Comparison of ENCODE assay signal across 18 cellular contexts in the genomic region with DNA sequence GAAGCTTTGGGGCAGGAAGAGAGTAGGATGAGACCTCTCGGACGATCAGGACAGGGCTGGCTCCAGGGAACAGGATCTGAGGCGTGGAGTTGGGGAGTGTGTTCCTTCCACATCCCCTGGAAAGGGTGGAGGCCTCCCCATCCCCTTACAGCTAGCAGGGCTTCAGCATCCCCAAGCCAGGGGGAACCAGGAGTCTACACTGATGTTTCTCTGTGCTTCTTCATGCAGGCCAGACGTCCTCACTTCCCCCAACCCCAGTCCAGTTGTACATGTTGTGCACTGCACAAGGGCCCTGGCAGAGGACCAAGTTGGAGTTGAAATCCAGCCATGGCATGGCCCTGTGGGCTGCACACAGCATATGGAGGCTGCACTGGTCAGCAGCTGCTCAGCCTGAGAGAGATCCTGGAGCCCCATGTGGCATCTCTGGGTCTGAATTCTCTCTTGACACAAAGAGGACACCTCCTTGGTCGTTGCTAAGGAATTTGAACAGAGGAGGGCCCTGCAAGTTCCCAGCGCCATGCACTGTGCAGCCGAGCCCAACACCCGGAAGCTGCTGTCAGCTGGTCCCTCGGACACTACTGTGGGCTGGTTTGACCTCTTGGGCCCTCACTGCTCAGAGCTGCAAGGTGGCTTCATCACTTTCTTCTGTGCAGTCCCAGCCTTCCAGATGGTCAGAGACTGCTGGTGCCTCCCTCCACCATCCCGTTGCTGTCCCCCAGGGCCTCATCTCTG.
DNase-seq lines count a peak whose midpoint lies in the region; ATAC-seq and TF ChIP-seq lines count a peak whose summit lies in the region.
"Had no signal": no experiment of that assay in that cellular context is flagged by ENCODE, and none has a peak within 500 bp of the region (broad histone marks: within the 10 kb centered on the region; RNA-seq: fewer than 3 reads in every experiment).

No MANE protein-coding gene starts in this region.

- no peaks in the 10 kb centered on the region for H3K9me3 ChIP-seq in RWPE2 (ENCODE audit: severe bottlenecking)

- H3K4me3 ChIP-seq in RWPE2 (ENCODE audit: severe bottlenecking) (no peak overlapping the region), choroid plexus epithelial cell (ENCODE audit: low read depth, low read length) (no peak overlapping the region), H7 (ENCODE audit: insufficient read depth, low read depth, low read length) (no peak overlapping the region)

- no peak overlapping the region for H3K4me3 Mint-ChIP-seq in activated T-cell treated with anti-CD3 and anti-CD28 coated beads, Interleukin-2, amount 50 U/mL, for 24 hours
- H3K4me3 Mint-ChIP-seq in immature natural killer cell = no peak overlapping the region
- H3K4me3 Mint-ChIP-seq: H9, IgD-negative memory B cell had no signal

- TF ChIP-seq CTCF in RWPE2 (IDR thresholded peaks at IDR 0.05; ENCODE audit: poor library complexity, severe bottlenecking) = no peak
- no peak for TF ChIP-seq CTCF in choroid plexus epithelial cell (conservative IDR thresholded peaks at IDR 0.05; ENCODE audit: low read depth, low read length)

- intact Hi-C loops in posterior vena cava (cut with DNase I) = no loop called here

- H3K36me3 Mint-ChIP-seq in activated T-cell treated with anti-CD3 and anti-CD28 coated beads, Interleukin-2, amount 50 U/mL, for 24 hours (ENCODE audit: low read depth) = no peaks in the 10 kb centered on the region
- H3K36me3 Mint-ChIP-seq in immature natural killer cell = no peaks in the 10 kb centered on the region
- H3K36me3 Mint-ChIP-seq: IgD-negative memory B cell had no signal

- H3K9me3 Mint-ChIP-seq in activated T-cell treated with anti-CD3 and anti-CD28 coated beads, Interleukin-2, amount 50 U/mL, for 24 hours = no peaks in the 10 kb centered on the region
- no peaks in the 10 kb centered on the region for H3K9me3 Mint-ChIP-seq in immature natural killer cell

- no peak overlapping the region for H3K27ac ChIP-seq in RWPE2 (ENCODE audit: poor library complexity, severe bottlenecking)
- H3K27ac ChIP-seq: 22Rv1 had no signal

- no peak overlapping the region for H3K27ac Mint-ChIP-seq in activated T-cell treated with anti-CD3 and anti-CD28 coated beads, Interleukin-2, amount 50 U/mL, for 24 hours
- H3K27ac Mint-ChIP-seq in immature natural killer cell = no peak overlapping the region
- H3K27ac Mint-ChIP-seq: H9 had no signal

- DNase-seq in activated T-cell treated with anti-CD3 and anti-CD28 coated beads, Interleukin-2, amount 50 U/mL, for 24 hours = peak; percentile 20
- DNase-seq in activated T-cell treated with anti-CD3 and anti-CD28 coated beads, Interleukin-2, amount 50 U/mL, for 1 hour = no peak
- DNase-seq in RWPE2 (ENCODE audit: low spot score) (peak; percentile 37), choroid plexus epithelial cell (ENCODE audit: low read depth) (peak; percentile 10), posterior vena cava (ENCODE audit: low spot score) (peak; percentile 47), H7 (no peak), immature natural killer cell (no peak)
- no peak for DNase-seq in activated naive CD4-positive, alpha-beta T cell (lab: John Stamatoyannopoulos, UW)
- DNase-seq: C1 segment of cervical spinal cord, COR-L47, DMS153, H9, MV-4-11, NCI-H1436, NCI-H2029 treated with DMSO at 0.1 percent for 48 hours, NCI-H510A treated with DMSO at 0.1 percent for 48 hours had no signal

- peaks cover 3% of the 10 kb centered on the region for H3K4me1 Mint-ChIP-seq in activated T-cell treated with anti-CD3 and anti-CD28 coated beads, Interleukin-2, amount 50 U/mL, for 24 hours (ENCODE audit: low read depth)
- no peaks in the 10 kb centered on the region for H3K4me1 Mint-ChIP-seq in immature natural killer cell

- ATAC-seq in RWPE2 (ENCODE audit: low read depth) = no peak

- H3K27me3 ChIP-seq in RWPE2 (ENCODE audit: insufficient read depth, poor library complexity, severe bottlenecking) (peaks cover 20% of the 10 kb centered on the region), H7 (ENCODE audit: control insufficient read depth, insufficient read depth, low read length) (no peaks in the 10 kb centered on the region)

- no peaks in the 10 kb centered on the region for H3K27me3 Mint-ChIP-seq in activated T-cell treated with anti-CD3 and anti-CD28 coated beads, Interleukin-2, amount 50 U/mL, for 24 hours
- peaks cover 6 to 9% (median 8%) of the 10 kb centered on the region in 3 donors for H3K27me3 Mint-ChIP-seq in immature natural killer cell (ENCODE audit: low read depth in 3 of 3)

- H3K36me3 ChIP-seq in RWPE2 (ENCODE audit: low read depth) (no peaks in the 10 kb centered on the region), H7 (replicated peaks; ENCODE audit: control insufficient read depth, insufficient read depth, low read length) (no peaks in the 10 kb centered on the region)

- no peaks in the 10 kb centered on the region for H3K4me1 ChIP-seq in RWPE2 (ENCODE audit: insufficient read depth, poor library complexity, severe bottlenecking)

Comparison
In these comparisons a context has a peak if more than half of its experiments do, and no peak if none do; other contexts are left out.
1. DNase-seq: peak in activated T-cell treated with anti-CD3 and anti-CD28 coated beads, Interleukin-2, amount 50 U/mL, for 24 hours (single experiment), RWPE2 (single experiment), choroid plexus epithelial cell (single experiment) and posterior vena cava (single experiment); none in activated T-cell treated with anti-CD3 and anti-CD28 coated beads, Interleukin-2, amount 50 U/mL, for 1 hour (single experiment), H7 (single experiment), immature natural killer cell (0 of 3) and activated naive CD4-positive, alpha-beta T cell (0 of 4).